ENCODE assay signal across 8 cellular contexts in the genomic region with DNA sequence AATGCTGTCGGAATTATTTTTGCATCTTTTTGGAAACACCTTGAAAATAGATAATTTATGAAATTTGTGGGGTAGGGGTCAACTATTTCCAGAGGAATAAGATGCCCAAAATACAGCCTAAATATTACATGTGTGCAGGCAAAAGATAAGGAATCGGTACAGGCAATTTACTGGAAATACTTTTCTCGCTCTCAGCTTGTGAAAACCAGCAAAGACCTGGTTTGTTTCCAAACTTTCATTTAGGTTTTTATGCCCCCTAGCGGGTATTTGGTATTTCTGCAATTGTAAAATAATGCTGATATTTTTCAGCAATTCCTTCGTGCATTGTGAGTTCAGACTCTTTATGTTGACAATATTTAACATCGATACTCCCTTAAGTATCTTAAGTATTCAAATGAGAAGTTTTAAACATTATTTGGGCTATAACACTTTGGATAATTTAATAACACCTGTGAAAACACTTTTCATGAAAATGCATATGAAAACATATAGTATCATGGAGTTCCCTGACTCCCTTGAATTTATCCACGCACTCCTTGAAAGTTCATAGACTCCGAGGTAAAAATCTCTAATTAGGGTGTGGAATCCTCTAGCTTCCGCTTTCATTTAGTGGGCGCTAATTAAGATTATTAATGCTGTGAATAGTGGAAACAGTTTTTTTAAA.
DNase-seq lines count a peak whose midpoint lies in the region; TF ChIP-seq lines count a peak whose summit lies in the region.

No MANE protein-coding gene starts in this region.

- H3K4me1 ChIP-seq in esophagus squamous epithelium: no peaks in the 10 kb centered on the region

- intact Hi-C loops in esophagus squamous epithelium (cut with DNase I): no loop called here

- TF ChIP-seq EP300 in neural cell (conservative IDR thresholded peaks at IDR 0.05; ENCODE audit: poor library complexity, severe bottlenecking): no peak

- DNase-seq in HEK293T (ENCODE audit: extremely low spot score) (peak; percentile 36), NCI-H748 (lab: John Stamatoyannopoulos, UW; ENCODE audit: unreplicated experiment) (peak; percentile 76), choroid plexus epithelial cell (ENCODE audit: low read depth) (peak; percentile 77), esophagus squamous epithelium (lab: John Stamatoyannopoulos, UW) (no peak)
- no peak for DNase-seq in stimulated activated naive CD4-positive, alpha-beta T cell (lab: John Stamatoyannopoulos, UW)
- no peak for DNase-seq in activated naive CD4-positive, alpha-beta T cell (lab: John Stamatoyannopoulos, UW)

- H3K9ac ChIP-seq in neural cell (ENCODE audit: low read length): no peak overlapping the region

- TF ChIP-seq POLR2A in esophagus squamous epithelium (IDR thresholded peaks at IDR 0.05): no peak

- H3K9me2 ChIP-seq in neural cell (ENCODE audit: insufficient read depth, low read length): no peaks in the 10 kb centered on the region

- no peak overlapping the region for H3K4me2 ChIP-seq in neural cell (ENCODE audit: low read length)

- no peak overlapping the region for H2AFZ ChIP-seq in neural cell (ENCODE audit: low read depth, low read length)

- H3K27me3 ChIP-seq in neural cell (ENCODE audit: insufficient read depth, low read depth, low read length) (peaks cover 8% of the 10 kb centered on the region), esophagus squamous epithelium (no peaks in the 10 kb centered on the region)

- H3F3A ChIP-seq in neural cell (ENCODE audit: insufficient read depth, low read length, poor library complexity, severe bottlenecking): no peaks in the 10 kb centered on the region

- H3K27ac ChIP-seq in C4-2B: no peak overlapping the region
- H3K27ac ChIP-seq in neural cell (ENCODE audit: low read length): no peak overlapping the region
- no peak overlapping the region for H3K27ac ChIP-seq in esophagus squamous epithelium

- H3K9me3 ChIP-seq in neural cell (ENCODE audit: low read length): no peaks in the 10 kb centered on the region
- no peaks in the 10 kb centered on the region for H3K9me3 ChIP-seq in esophagus squamous epithelium

- H3K4me3 ChIP-seq in choroid plexus epithelial cell (ENCODE audit: low read depth, low read length): no peak overlapping the region
- H3K4me3 ChIP-seq in neural cell (ENCODE audit: low read length): no peak overlapping the region
- no peak overlapping the region for H3K4me3 ChIP-seq in esophagus squamous epithelium

- no peaks in the 10 kb centered on the region for H3K79me2 ChIP-seq in neural cell (replicated peaks; ENCODE audit: insufficient read depth, low read length)

- TF ChIP-seq CTCF in C4-2B (conservative IDR thresholded peaks at IDR 0.05) (peak; percentile 91), choroid plexus epithelial cell (conservative IDR thresholded peaks at IDR 0.05; ENCODE audit: low read depth, low read length) (peak; percentile 61), neural cell (IDR thresholded peaks at IDR 0.05; ENCODE audit: poor library complexity, severe bottlenecking) (peak; percentile 75), esophagus squamous epithelium (IDR thresholded peaks at IDR 0.05) (peak in 3 of 6 experiments; percentile 39 to 49 (median 47))

- CTCF ChIA-PET in HEK293T (lab: Yijun Ruan, JAX): interaction anchor here (1.0 to 1.3 kb wide), 2 partner anchors 13 to 170 kb away, joined by 3 read pairs; no protein-coding TSS in a partner anchor

- H4K20me1 ChIP-seq in neural cell (ENCODE audit: insufficient read depth): no peaks in the 10 kb centered on the region

- WGBS in esophagus squamous epithelium, 2 donors: 31 to 35% methylated on average over 10 of the region's 10 CpGs

- no peaks in the 10 kb centered on the region for H3K36me3 ChIP-seq in neural cell (ENCODE audit: insufficient read depth, low read length)
- no peaks in the 10 kb centered on the region for H3K36me3 ChIP-seq in esophagus squamous epithelium

- peak; percentile 80 for TF ChIP-seq RAD21 in neural cell (conservative IDR thresholded peaks at IDR 0.05)

- POLR2A ChIA-PET in HEK293T (lab: Yijun Ruan, JAX): no interaction called here

TF ChIP-seq in HEK293T, 16 proteins besides CTCF, POLR2A, EP300 and RAD21:
- TF ChIP-seq PKNOX1 (IDR thresholded peaks at IDR 0.05) (no peak), ARNT (IDR thresholded peaks at IDR 0.05) (no peak), L3MBTL2 (conservative IDR thresholded peaks at IDR 0.05) (no peak), FOXA1 (IDR thresholded peaks at IDR 0.05) (no peak), TARDBP (IDR thresholded peaks at IDR 0.05) (no peak), FOXM1 (IDR thresholded peaks at IDR 0.05; ENCODE audit: borderline replicate concordance) (no peak), CTBP1 (IDR thresholded peaks at IDR 0.05; ENCODE audit: borderline replicate concordance) (no peak), HDGF (IDR thresholded peaks at IDR 0.05; ENCODE audit: borderline replicate concordance) (no peak), NFRKB (IDR thresholded peaks at IDR 0.05) (no peak), LEF1 (IDR thresholded peaks at IDR 0.05; ENCODE audit: borderline replicate concordance) (no peak), ELF4 (IDR thresholded peaks at IDR 0.05) (no peak), BHLHE40 (IDR thresholded peaks at IDR 0.05; ENCODE audit: borderline replicate concordance) (no peak), FOXK2 (IDR thresholded peaks at IDR 0.05) (no peak), ZNF384 (IDR thresholded peaks at IDR 0.05) (no peak), SUZ12 (IDR thresholded peaks at IDR 0.05) (no peak), SP1 (IDR thresholded peaks at IDR 0.05) (no peak)

TF ChIP-seq in neural cell, 6 proteins besides CTCF, POLR2A, EP300 and RAD21:
- TF ChIP-seq REST (IDR thresholded peaks at IDR 0.05; ENCODE audit: borderline replicate concordance) (no peak), SMC3 (conservative IDR thresholded peaks at IDR 0.05; ENCODE audit: poor library complexity) (peak; percentile 79)

Comparison
In these comparisons a context has a peak if more than half of its experiments do, and no peak if none do; other contexts are left out.
1. DNase-seq: peak in HEK293T (single experiment), NCI-H748 (single experiment) and choroid plexus epithelial cell (single experiment); none in esophagus squamous epithelium (single experiment), stimulated activated naive CD4-positive, alpha-beta T cell (0 of 6) and activated naive CD4-positive, alpha-beta T cell (0 of 4).